ENCODE assay signal across 1 cellular context in the genomic region with DNA sequence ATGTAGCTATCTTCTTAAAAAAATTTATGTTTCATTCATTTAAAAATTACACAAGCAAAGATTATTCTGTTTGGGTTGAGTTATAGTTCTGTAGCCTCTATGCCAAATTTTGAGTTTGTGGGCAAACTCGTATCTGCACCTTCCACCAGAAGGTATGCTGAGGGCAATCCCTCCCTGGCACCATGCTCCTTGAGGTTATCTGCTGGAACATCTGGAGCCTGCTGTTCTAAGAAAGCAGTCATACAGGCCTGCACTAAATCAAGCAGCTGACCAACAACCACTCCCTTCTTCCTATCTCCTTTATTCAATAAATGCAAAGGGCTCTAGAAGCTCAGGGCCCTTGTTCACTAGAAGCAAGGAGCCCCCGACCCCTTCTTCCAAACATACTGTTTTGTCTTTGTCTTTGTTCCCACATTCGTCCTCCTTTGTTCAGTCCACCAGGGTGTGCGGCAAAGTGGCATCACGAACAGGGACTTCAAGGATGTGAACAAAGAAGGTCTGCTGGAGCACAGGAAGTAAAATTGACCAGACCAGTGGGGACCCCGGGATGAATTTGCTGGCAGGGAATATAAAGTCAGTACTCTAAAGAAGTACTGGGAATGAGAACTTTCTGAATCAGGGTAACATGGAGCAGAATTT.
TF ChIP-seq lines count a peak whose summit lies in the region.

No MANE protein-coding gene starts in this region.

TF ChIP-seq in K562, 482 proteins besides CTCF, POLR2A, EP300 and RAD21 (continued from another document and continues in another):
- TF ChIP-seq, protein P1, sequence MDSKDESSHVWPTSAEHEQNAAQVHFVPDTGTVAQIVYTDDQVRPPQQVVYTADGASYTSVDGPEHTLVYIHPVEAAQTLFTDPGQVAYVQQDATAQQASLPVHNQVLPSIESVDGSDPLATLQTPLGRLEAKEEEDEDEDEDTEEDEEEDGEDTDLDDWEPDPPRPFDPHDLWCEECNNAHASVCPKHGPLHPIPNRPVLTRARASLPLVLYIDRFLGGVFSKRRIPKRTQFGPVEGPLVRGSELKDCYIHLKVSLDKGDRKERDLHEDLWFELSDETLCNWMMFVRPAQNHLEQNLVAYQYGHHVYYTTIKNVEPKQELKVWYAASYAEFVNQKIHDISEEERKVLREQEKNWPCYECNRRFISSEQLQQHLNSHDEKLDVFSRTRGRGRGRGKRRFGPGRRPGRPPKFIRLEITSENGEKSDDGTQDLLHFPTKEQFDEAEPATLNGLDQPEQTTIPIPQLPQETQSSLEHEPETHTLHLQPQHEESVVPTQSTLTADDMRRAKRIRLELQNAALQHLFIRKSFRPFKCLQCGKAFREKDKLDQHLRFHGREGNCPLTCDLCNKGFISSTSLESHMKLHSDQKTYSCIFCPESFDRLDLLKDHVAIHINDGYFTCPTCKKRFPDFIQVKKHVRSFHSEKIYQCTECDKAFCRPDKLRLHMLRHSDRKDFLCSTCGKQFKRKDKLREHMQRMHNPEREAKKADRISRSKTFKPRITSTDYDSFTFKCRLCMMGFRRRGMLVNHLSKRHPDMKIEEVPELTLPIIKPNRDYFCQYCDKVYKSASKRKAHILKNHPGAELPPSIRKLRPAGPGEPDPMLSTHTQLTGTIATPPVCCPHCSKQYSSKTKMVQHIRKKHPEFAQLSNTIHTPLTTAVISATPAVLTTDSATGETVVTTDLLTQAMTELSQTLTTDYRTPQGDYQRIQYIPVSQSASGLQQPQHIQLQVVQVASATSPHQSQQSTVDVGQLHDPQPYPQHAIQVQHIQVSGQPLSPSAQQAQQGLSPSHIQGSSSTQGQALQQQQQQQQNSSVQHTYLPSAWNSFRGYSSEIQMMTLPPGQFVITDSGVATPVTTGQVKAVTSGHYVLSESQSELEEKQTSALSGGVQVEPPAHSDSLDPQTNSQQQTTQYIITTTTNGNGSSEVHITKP (IDR thresholded peaks at IDR 0.05; ENCODE audit: partially characterized antibody), result no peak
- TF ChIP-seq SMAD4 (CRISPR knock-in tag; conservative IDR thresholded peaks at IDR 0.05), result peak; percentile 90
- TF ChIP-seq, protein P2, sequence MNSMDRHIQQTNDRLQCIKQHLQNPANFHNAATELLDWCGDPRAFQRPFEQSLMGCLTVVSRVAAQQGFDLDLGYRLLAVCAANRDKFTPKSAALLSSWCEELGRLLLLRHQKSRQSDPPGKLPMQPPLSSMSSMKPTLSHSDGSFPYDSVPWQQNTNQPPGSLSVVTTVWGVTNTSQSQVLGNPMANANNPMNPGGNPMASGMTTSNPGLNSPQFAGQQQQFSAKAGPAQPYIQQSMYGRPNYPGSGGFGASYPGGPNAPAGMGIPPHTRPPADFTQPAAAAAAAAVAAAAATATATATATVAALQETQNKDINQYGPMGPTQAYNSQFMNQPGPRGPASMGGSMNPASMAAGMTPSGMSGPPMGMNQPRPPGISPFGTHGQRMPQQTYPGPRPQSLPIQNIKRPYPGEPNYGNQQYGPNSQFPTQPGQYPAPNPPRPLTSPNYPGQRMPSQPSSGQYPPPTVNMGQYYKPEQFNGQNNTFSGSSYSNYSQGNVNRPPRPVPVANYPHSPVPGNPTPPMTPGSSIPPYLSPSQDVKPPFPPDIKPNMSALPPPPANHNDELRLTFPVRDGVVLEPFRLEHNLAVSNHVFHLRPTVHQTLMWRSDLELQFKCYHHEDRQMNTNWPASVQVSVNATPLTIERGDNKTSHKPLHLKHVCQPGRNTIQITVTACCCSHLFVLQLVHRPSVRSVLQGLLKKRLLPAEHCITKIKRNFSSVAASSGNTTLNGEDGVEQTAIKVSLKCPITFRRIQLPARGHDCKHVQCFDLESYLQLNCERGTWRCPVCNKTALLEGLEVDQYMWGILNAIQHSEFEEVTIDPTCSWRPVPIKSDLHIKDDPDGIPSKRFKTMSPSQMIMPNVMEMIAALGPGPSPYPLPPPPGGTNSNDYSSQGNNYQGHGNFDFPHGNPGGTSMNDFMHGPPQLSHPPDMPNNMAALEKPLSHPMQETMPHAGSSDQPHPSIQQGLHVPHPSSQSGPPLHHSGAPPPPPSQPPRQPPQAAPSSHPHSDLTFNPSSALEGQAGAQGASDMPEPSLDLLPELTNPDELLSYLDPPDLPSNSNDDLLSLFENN (IDR thresholded peaks at IDR 0.05; ENCODE audit: low read depth in 2 of 2, low read length in 2 of 2), result peak in 1 of 2 experiments; percentile 87; a peak in 2 of 4 replicates
- TF ChIP-seq EWSR1 (IDR thresholded peaks at IDR 0.05; ENCODE audit: borderline replicate concordance, low read depth, partially characterized antibody), result no peak
- TF ChIP-seq CTBP1 (IDR thresholded peaks at IDR 0.05; ENCODE audit: borderline replicate concordance), result peak; percentile 79
- no peak for TF ChIP-seq KHSRP (IDR thresholded peaks at IDR 0.05)
- peak; percentile 82 for TF ChIP-seq DMBX1 (CRISPR knock-in tag; IDR thresholded peaks at IDR 0.05; ENCODE audit: borderline replicate concordance)
- TF ChIP-seq, protein P3, sequence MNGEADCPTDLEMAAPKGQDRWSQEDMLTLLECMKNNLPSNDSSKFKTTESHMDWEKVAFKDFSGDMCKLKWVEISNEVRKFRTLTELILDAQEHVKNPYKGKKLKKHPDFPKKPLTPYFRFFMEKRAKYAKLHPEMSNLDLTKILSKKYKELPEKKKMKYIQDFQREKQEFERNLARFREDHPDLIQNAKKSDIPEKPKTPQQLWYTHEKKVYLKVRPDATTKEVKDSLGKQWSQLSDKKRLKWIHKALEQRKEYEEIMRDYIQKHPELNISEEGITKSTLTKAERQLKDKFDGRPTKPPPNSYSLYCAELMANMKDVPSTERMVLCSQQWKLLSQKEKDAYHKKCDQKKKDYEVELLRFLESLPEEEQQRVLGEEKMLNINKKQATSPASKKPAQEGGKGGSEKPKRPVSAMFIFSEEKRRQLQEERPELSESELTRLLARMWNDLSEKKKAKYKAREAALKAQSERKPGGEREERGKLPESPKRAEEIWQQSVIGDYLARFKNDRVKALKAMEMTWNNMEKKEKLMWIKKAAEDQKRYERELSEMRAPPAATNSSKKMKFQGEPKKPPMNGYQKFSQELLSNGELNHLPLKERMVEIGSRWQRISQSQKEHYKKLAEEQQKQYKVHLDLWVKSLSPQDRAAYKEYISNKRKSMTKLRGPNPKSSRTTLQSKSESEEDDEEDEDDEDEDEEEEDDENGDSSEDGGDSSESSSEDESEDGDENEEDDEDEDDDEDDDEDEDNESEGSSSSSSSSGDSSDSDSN (IDR thresholded peaks at IDR 0.05; ENCODE audit: borderline replicate concordance in 1 of 2, low read depth in 2 of 2, low read length in 2 of 2), result 0 out of 4 replicates have a peak, but pooled peaks of 1 of the 2 experiments have one; percentile 15
- TF ChIP-seq FOXM1 (IDR thresholded peaks at IDR 0.05; ENCODE audit: low read depth), result peak; percentile 83
- no peak for TF ChIP-seq FOXM1 (CRISPR knock-in tag; IDR thresholded peaks at IDR 0.05; ENCODE audit: low read depth)
- peak; percentile 91 for TF ChIP-seq GATA2 (CRISPR knock-in tag; IDR thresholded peaks at IDR 0.05)
- TF ChIP-seq CBX2 (IDR thresholded peaks at IDR 0.05; ENCODE audit: insufficient read depth, low read length, poor library complexity, severe bottlenecking), result no peak
- peak; percentile 60 for TF ChIP-seq LEF1 (IDR thresholded peaks at IDR 0.05)
- 0 out of 2 replicates have a peak, but pooled peaks have one; percentile 73 for TF ChIP-seq NR4A1 (CRISPR knock-in tag; IDR thresholded peaks at IDR 0.05)
- peak; percentile 82; the same call in 1 of the 2 replicates for TF ChIP-seq NR4A1 (tag; IDR thresholded peaks at IDR 0.05)
- TF ChIP-seq MTA3 (IDR thresholded peaks at IDR 0.05; ENCODE audit: borderline replicate concordance), result peak; percentile 93
- peak in 1 of 2 experiments; percentile 55; a peak in 1 of 4 replicates for TF ChIP-seq NONO (IDR thresholded peaks at IDR 0.05; ENCODE audit: low read depth in 2 of 2, low read length in 1 of 2)
- TF ChIP-seq RNF2 (IDR thresholded peaks at IDR 0.05), result peak; percentile 64
- TF ChIP-seq MECOM (CRISPR knock-in tag; IDR thresholded peaks at IDR 0.05), result peak; percentile 75
- no peak; the same call in 1 of the 2 replicates for TF ChIP-seq MYBL2 (IDR thresholded peaks at IDR 0.05; ENCODE audit: low read depth)
- TF ChIP-seq MYBL2 (CRISPR knock-in tag; IDR thresholded peaks at IDR 0.05; ENCODE audit: borderline replicate concordance), result no peak
- TF ChIP-seq KLF16 (IDR thresholded peaks at IDR 0.05), result peak; percentile 91
- TF ChIP-seq SMAD3 (CRISPR knock-in tag; conservative IDR thresholded peaks at IDR 0.05), result 0 out of 2 replicates have a peak, but pooled peaks have one; percentile 58
- no peak for TF ChIP-seq ZNF12 (CRISPR knock-in tag; IDR thresholded peaks at IDR 0.05)
- TF ChIP-seq ZEB2 (IDR thresholded peaks at IDR 0.05), result peak; percentile 73; the same call in 1 of the 2 replicates
- TF ChIP-seq, protein P4, sequence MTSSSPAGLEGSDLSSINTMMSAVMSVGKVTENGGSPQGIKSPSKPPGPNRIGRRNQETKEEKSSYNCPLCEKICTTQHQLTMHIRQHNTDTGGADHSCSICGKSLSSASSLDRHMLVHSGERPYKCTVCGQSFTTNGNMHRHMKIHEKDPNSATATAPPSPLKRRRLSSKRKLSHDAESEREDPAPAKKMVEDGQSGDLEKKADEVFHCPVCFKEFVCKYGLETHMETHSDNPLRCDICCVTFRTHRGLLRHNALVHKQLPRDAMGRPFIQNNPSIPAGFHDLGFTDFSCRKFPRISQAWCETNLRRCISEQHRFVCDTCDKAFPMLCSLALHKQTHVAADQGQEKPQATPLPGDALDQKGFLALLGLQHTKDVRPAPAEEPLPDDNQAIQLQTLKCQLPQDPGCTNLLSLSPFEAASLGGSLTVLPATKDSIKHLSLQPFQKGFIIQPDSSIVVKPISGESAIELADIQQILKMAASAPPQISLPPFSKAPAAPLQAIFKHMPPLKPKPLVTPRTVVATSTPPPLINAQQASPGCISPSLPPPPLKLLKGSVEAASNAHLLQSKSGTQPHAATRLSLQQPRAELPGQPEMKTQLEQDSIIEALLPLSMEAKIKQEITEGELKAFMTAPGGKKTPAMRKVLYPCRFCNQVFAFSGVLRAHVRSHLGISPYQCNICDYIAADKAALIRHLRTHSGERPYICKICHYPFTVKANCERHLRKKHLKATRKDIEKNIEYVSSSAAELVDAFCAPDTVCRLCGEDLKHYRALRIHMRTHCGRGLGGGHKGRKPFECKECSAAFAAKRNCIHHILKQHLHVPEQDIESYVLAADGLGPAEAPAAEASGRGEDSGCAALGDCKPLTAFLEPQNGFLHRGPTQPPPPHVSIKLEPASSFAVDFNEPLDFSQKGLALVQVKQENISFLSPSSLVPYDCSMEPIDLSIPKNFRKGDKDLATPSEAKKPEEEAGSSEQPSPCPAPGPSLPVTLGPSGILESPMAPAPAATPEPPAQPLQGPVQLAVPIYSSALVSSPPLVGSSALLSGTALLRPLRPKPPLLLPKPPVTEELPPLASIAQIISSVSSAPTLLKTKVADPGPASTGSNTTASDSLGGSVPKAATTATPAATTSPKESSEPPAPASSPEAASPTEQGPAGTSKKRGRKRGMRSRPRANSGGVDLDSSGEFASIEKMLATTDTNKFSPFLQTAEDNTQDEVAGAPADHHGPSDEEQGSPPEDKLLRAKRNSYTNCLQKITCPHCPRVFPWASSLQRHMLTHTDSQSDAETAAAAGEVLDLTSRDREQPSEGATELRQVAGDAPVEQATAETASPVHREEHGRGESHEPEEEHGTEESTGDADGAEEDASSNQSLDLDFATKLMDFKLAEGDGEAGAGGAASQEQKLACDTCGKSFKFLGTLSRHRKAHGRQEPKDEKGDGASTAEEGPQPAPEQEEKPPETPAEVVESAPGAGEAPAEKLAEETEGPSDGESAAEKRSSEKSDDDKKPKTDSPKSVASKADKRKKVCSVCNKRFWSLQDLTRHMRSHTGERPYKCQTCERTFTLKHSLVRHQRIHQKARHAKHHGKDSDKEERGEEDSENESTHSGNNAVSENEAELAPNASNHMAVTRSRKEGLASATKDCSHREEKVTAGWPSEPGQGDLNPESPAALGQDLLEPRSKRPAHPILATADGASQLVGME (CRISPR knock-in tag; IDR thresholded peaks at IDR 0.05), result no peak
- no peak; the same call in 1 of the 2 replicates for TF ChIP-seq HMG20A (CRISPR knock-in tag; conservative IDR thresholded peaks at IDR 0.05)
- TF ChIP-seq NCOA6 (IDR thresholded peaks at IDR 0.05), result no peak
- peak; percentile 89 for TF ChIP-seq SOX6 (IDR thresholded peaks at IDR 0.05)
- TF ChIP-seq, protein P5, sequence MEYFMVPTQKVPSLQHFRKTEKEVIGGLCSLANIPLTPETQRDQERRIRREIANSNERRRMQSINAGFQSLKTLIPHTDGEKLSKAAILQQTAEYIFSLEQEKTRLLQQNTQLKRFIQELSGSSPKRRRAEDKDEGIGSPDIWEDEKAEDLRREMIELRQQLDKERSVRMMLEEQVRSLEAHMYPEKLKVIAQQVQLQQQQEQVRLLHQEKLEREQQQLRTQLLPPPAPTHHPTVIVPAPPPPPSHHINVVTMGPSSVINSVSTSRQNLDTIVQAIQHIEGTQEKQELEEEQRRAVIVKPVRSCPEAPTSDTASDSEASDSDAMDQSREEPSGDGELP (CRISPR knock-in tag; IDR thresholded peaks at IDR 0.05; ENCODE audit: borderline replicate concordance), result peak; percentile 77; the same call in 1 of the 2 replicates
- peak; percentile 69; the same call in 1 of the 2 replicates for TF ChIP-seq JUND (IDR thresholded peaks at IDR 0.05; ENCODE audit: borderline replicate concordance, low read depth, low read length)
- peak; percentile 67; the same call in 2 of the 3 replicates for TF ChIP-seq JUND (tag; IDR thresholded peaks at IDR 0.05; ENCODE audit: borderline replicate concordance, low read depth, low read length)
- TF ChIP-seq ELF4 (CRISPR knock-in tag; IDR thresholded peaks at IDR 0.05), result 0 out of 2 replicates have a peak, but pooled peaks have one; percentile 40
- TF ChIP-seq, protein P6, sequence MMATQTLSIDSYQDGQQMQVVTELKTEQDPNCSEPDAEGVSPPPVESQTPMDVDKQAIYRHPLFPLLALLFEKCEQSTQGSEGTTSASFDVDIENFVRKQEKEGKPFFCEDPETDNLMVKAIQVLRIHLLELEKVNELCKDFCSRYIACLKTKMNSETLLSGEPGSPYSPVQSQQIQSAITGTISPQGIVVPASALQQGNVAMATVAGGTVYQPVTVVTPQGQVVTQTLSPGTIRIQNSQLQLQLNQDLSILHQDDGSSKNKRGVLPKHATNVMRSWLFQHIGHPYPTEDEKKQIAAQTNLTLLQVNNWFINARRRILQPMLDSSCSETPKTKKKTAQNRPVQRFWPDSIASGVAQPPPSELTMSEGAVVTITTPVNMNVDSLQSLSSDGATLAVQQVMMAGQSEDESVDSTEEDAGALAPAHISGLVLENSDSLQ (IDR thresholded peaks at IDR 0.05), result peak; percentile 94
- no peak for TF ChIP-seq NFATC3 (IDR thresholded peaks at IDR 0.05)
- TF ChIP-seq POLR2AphosphoS5 (IDR thresholded peaks at IDR 0.05; ENCODE audit: control insufficient read depth, insufficient read depth, low read depth, low read length), result peak; percentile 94
- TF ChIP-seq, protein P7, sequence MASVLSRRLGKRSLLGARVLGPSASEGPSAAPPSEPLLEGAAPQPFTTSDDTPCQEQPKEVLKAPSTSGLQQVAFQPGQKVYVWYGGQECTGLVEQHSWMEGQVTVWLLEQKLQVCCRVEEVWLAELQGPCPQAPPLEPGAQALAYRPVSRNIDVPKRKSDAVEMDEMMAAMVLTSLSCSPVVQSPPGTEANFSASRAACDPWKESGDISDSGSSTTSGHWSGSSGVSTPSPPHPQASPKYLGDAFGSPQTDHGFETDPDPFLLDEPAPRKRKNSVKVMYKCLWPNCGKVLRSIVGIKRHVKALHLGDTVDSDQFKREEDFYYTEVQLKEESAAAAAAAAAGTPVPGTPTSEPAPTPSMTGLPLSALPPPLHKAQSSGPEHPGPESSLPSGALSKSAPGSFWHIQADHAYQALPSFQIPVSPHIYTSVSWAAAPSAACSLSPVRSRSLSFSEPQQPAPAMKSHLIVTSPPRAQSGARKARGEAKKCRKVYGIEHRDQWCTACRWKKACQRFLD (CRISPR knock-in tag; IDR thresholded peaks at IDR 0.05), result peak; percentile 77
- TF ChIP-seq HDAC1 (IDR thresholded peaks at IDR 0.05), result peak in 1 of 2 experiments; percentile 87; a peak in 2 of 4 replicates
- peak; percentile 97 for TF ChIP-seq TEAD4 (IDR thresholded peaks at IDR 0.05; ENCODE audit: low read length)
- no peak for TF ChIP-seq TEAD4 (CRISPR knock-in tag; IDR thresholded peaks at IDR 0.05; ENCODE audit: borderline replicate concordance)
